In genomic region chr1:22769932-22770331, GRCh38 we compare ENCODE assay signal across 8 cellular contexts.
"Had no signal": no experiment of that assay in that cellular context is flagged by ENCODE, and none has a peak within 500 bp of the region (broad histone marks: within the 10 kb centered on the region; RNA-seq: fewer than 3 reads in every experiment).

No MANE protein-coding gene starts in this region.

- H3K4me3 ChIP-seq: GM23338 had no signal

- DNase-seq: H9, HCEC 1CT, HFFc6, KG1 had no signal

- FAIRE-seq: H1, H54, HepG2 had no signal
